Comparison of ENCODE assay signal across 1 cellular context in the genomic region with DNA sequence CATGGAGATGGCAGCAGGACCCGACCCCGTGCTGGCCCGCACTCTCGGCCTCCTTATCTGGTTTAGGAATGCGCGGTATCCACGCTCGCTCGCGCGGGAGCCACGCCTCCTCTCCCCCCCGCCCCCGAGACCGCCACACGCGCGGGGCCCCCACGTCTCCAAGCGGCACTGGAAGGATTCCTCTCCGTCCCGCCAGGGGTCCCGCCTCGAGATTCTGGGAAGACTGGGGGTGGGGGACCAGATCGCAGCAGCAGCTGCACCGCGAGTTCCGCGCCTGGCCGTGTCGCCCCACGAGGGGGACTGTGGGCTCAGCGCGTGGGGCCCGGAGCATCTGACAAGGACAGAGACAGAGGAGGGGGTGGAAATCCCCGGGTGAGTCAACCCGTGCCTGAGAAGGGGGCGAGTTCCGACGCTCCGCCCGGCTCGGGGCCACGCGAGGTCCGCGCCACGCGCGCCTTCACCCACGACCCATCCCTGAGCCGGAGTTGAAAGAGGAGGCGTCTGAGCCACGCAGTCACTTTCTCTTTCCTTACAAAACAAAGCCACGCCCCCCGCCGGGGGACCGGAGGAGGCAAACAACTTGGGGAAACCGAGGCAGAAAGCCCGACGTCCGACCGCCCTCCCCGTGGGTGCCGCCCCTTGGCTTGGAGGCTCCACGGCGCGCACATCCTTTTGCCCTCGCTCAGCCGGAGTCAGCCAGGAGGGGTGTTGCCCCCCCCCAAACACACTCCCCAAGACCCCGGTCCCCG.
TF ChIP-seq lines count a peak whose summit lies in the region.

No MANE protein-coding gene starts in this region.

TF ChIP-seq in HEK293, 187 proteins besides CTCF, POLR2A, EP300 and RAD21 (continued from another document):
- TF ChIP-seq, protein P1, sequence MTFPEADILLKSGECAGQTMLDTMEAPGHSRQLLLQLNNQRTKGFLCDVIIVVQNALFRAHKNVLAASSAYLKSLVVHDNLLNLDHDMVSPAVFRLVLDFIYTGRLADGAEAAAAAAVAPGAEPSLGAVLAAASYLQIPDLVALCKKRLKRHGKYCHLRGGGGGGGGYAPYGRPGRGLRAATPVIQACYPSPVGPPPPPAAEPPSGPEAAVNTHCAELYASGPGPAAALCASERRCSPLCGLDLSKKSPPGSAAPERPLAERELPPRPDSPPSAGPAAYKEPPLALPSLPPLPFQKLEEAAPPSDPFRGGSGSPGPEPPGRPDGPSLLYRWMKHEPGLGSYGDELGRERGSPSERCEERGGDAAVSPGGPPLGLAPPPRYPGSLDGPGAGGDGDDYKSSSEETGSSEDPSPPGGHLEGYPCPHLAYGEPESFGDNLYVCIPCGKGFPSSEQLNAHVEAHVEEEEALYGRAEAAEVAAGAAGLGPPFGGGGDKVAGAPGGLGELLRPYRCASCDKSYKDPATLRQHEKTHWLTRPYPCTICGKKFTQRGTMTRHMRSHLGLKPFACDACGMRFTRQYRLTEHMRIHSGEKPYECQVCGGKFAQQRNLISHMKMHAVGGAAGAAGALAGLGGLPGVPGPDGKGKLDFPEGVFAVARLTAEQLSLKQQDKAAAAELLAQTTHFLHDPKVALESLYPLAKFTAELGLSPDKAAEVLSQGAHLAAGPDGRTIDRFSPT (tag by site-specific recombination; IDR thresholded peaks at IDR 0.05) = peak; percentile 60; the same call in 1 of the 2 replicates
- TF ChIP-seq ZNF48 (tag by site-specific recombination; IDR thresholded peaks at IDR 0.05) (no peak), ZXDB (tag by site-specific recombination; IDR thresholded peaks at IDR 0.05) (0 out of 2 replicates have a peak, but pooled peaks have one; percentile 5), ZNF174 (tag by site-specific recombination; IDR thresholded peaks at IDR 0.05) (no peak), ZNF670 (tag by site-specific recombination; IDR thresholded peaks at IDR 0.05; ENCODE audit: low read depth) (no peak), SETDB1 (IDR thresholded peaks at IDR 0.05; ENCODE audit: insufficient read length, low read length) (no peak), SALL2 (tag by site-specific recombination; IDR thresholded peaks at IDR 0.05; ENCODE audit: borderline replicate concordance) (no peak), PRDM1 (tag by site-specific recombination; IDR thresholded peaks at IDR 0.05) (no peak), SP2 (tag by site-specific recombination; IDR thresholded peaks at IDR 0.05) (peak; percentile 35), ZNF473 (tag by site-specific recombination; IDR thresholded peaks at IDR 0.05) (no peak), ZNF211 (tag by site-specific recombination; IDR thresholded peaks at IDR 0.05; ENCODE audit: low read depth) (no peak), WT1 (tag by site-specific recombination; IDR thresholded peaks at IDR 0.05) (no peak), ZNF830 (tag by site-specific recombination; IDR thresholded peaks at IDR 0.05; ENCODE audit: low read depth) (no peak)
- TF ChIP-seq, protein P2, sequence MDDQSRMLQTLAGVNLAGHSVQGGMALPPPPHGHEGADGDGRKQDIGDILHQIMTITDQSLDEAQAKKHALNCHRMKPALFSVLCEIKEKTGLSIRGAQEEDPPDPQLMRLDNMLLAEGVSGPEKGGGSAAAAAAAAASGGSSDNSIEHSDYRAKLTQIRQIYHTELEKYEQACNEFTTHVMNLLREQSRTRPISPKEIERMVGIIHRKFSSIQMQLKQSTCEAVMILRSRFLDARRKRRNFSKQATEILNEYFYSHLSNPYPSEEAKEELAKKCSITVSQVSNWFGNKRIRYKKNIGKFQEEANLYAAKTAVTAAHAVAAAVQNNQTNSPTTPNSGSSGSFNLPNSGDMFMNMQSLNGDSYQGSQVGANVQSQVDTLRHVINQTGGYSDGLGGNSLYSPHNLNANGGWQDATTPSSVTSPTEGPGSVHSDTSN (CRISPR knock-in tag; IDR thresholded peaks at IDR 0.05) = peak; percentile 42; the same call in 1 of the 2 replicates
- TF ChIP-seq, protein P3, sequence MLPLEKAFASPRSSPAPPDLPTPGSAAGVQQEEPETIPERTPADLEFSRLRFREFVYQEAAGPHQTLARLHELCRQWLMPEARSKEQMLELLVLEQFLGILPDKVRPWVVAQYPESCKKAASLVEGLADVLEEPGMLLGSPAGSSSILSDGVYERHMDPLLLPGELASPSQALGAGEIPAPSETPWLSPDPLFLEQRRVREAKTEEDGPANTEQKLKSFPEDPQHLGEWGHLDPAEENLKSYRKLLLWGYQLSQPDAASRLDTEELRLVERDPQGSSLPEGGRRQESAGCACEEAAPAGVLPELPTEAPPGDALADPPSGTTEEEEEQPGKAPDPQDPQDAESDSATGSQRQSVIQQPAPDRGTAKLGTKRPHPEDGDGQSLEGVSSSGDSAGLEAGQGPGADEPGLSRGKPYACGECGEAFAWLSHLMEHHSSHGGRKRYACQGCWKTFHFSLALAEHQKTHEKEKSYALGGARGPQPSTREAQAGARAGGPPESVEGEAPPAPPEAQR (tag by site-specific recombination; IDR thresholded peaks at IDR 0.05) = no peak
- TF ChIP-seq, protein P4, sequence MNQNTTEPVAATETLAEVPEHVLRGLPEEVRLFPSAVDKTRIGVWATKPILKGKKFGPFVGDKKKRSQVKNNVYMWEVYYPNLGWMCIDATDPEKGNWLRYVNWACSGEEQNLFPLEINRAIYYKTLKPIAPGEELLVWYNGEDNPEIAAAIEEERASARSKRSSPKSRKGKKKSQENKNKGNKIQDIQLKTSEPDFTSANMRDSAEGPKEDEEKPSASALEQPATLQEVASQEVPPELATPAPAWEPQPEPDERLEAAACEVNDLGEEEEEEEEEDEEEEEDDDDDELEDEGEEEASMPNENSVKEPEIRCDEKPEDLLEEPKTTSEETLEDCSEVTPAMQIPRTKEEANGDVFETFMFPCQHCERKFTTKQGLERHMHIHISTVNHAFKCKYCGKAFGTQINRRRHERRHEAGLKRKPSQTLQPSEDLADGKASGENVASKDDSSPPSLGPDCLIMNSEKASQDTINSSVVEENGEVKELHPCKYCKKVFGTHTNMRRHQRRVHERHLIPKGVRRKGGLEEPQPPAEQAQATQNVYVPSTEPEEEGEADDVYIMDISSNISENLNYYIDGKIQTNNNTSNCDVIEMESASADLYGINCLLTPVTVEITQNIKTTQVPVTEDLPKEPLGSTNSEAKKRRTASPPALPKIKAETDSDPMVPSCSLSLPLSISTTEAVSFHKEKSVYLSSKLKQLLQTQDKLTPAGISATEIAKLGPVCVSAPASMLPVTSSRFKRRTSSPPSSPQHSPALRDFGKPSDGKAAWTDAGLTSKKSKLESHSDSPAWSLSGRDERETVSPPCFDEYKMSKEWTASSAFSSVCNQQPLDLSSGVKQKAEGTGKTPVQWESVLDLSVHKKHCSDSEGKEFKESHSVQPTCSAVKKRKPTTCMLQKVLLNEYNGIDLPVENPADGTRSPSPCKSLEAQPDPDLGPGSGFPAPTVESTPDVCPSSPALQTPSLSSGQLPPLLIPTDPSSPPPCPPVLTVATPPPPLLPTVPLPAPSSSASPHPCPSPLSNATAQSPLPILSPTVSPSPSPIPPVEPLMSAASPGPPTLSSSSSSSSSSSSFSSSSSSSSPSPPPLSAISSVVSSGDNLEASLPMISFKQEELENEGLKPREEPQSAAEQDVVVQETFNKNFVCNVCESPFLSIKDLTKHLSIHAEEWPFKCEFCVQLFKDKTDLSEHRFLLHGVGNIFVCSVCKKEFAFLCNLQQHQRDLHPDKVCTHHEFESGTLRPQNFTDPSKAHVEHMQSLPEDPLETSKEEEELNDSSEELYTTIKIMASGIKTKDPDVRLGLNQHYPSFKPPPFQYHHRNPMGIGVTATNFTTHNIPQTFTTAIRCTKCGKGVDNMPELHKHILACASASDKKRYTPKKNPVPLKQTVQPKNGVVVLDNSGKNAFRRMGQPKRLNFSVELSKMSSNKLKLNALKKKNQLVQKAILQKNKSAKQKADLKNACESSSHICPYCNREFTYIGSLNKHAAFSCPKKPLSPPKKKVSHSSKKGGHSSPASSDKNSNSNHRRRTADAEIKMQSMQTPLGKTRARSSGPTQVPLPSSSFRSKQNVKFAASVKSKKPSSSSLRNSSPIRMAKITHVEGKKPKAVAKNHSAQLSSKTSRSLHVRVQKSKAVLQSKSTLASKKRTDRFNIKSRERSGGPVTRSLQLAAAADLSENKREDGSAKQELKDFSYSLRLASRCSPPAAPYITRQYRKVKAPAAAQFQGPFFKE (tag by site-specific recombination; IDR thresholded peaks at IDR 0.05; ENCODE audit: borderline replicate concordance) = no peak
- TF ChIP-seq, protein P5, sequence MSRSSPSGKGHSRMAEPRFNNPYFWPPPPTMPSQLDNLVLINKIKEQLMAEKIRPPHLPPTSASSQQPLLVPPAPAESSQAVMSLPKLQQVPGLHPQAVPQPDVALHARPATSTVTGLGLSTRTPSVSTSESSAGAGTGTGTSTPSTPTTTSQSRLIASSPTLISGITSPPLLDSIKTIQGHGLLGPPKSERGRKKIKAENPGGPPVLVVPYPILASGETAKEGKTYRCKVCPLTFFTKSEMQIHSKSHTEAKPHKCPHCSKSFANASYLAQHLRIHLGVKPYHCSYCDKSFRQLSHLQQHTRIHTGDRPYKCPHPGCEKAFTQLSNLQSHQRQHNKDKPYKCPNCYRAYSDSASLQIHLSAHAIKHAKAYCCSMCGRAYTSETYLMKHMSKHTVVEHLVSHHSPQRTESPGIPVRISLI (tag by site-specific recombination; IDR thresholded peaks at IDR 0.05) = no peak
- TF ChIP-seq, protein P6, sequence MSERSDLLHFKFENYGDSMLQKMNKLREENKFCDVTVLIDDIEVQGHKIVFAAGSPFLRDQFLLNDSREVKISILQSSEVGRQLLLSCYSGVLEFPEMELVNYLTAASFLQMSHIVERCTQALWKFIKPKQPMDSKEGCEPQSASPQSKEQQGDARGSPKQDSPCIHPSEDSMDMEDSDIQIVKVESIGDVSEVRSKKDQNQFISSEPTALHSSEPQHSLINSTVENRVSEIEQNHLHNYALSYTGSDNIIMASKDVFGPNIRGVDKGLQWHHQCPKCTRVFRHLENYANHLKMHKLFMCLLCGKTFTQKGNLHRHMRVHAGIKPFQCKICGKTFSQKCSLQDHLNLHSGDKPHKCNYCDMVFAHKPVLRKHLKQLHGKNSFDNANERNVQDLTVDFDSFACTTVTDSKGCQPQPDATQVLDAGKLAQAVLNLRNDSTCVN (tag by site-specific recombination; optimal IDR thresholded peaks at IDR 0.05) = peak; percentile 20
